Comparison of ENCODE assay signal across 1 cellular context in the genomic region with DNA sequence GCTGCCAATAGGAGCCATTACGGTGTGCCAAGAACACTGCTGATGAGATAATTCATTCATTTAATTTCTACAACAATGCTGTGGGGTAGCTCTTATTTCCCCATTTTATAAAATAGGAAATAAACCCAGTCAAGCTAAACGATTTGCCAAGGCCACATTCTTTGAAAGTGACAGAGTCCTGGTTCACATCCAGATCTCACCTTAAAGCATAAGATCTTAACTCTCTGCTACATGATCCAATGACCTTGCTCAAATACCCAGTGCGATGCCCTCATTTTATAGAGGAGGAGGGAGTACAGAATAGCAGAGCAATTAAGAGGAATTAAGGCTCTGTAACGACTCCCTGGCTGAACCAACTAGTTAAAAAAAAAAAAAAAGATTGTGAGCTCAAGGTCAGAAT.
A peak's percentile ranks its signal among the peaks of the same experiment; 100 is the strongest.
TF ChIP-seq lines count a peak whose summit lies in the region.

No MANE protein-coding gene starts in this region.

TF ChIP-seq in HEK293, 187 proteins besides CTCF, POLR2A, EP300 and RAD21 (continued from another document):
- TF ChIP-seq, protein P1, sequence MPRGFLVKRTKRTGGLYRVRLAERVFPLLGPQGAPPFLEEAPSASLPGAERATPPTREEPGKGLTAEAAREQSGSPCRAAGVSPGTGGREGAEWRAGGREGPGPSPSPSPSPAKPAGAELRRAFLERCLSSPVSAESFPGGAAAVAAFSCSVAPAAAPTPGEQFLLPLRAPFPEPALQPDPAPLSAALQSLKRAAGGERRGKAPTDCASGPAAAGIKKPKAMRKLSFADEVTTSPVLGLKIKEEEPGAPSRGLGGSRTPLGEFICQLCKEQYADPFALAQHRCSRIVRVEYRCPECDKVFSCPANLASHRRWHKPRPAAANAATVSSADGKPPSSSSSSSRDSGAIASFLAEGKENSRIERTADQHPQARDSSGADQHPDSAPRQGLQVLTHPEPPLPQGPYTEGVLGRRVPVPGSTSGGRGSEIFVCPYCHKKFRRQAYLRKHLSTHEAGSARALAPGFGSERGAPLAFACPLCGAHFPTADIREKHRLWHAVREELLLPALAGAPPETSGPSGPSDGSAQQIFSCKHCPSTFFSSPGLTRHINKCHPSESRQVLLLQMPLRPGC (tag by site-specific recombination; IDR thresholded peaks at IDR 0.05): no peak
- peak; percentile 67 for TF ChIP-seq WT1 (tag by site-specific recombination; IDR thresholded peaks at IDR 0.05)
- no peak for TF ChIP-seq ZNF670 (tag by site-specific recombination; IDR thresholded peaks at IDR 0.05; ENCODE audit: low read depth)
- no peak for TF ChIP-seq ZNF626 (tag by site-specific recombination; IDR thresholded peaks at IDR 0.05)
- peak; percentile 7; the same call in 1 of the 2 replicates for TF ChIP-seq OSR2 (tag by site-specific recombination; IDR thresholded peaks at IDR 0.05)
- TF ChIP-seq, protein P2, sequence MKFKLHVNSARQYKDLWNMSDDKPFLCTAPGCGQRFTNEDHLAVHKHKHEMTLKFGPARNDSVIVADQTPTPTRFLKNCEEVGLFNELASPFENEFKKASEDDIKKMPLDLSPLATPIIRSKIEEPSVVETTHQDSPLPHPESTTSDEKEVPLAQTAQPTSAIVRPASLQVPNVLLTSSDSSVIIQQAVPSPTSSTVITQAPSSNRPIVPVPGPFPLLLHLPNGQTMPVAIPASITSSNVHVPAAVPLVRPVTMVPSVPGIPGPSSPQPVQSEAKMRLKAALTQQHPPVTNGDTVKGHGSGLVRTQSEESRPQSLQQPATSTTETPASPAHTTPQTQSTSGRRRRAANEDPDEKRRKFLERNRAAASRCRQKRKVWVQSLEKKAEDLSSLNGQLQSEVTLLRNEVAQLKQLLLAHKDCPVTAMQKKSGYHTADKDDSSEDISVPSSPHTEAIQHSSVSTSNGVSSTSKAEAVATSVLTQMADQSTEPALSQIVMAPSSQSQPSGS (tag by site-specific recombination; IDR thresholded peaks at IDR 0.05; ENCODE audit: low read depth): no peak
